18 cellular contexts compared by ENCODE assay signal in the genomic region with DNA sequence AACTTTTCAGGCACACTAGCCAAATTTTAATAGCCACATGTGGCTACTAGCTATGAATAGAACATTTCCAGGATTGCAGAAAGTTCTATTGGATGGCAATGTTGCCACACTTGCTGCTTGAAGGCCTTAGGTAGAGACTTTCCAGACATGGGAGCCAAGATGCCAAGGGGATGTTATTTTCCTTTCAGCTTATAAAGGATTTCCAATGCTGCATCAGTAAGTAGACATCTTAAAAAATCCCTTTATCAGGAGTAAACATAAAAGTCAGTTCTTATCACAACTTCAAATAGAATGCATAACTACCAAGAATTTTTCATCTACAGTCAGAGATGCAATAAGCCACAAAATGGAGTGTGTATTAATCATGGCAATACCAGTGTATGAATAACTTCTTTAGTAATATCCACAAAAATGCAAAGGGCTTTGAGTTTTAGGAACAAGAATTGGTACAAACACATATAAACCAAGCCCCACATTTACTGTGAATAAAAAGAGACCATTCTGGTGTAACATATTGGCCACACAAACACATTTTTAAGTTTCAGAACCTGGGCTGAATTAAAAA.
DNase-seq lines count a peak whose midpoint lies in the region; TF ChIP-seq lines count a peak whose summit lies in the region.
"Had no signal": no experiment of that assay in that cellular context is flagged by ENCODE, and none has a peak within 500 bp of the region (broad histone marks: within the 10 kb centered on the region; RNA-seq: fewer than 3 reads in every experiment).

No MANE protein-coding gene starts in this region.

- intact Hi-C loops in thyroid gland (cut with DNase I) = no loop called here

- TF ChIP-seq POLR2A in thyroid gland (IDR thresholded peaks at IDR 0.05) = no peak

- H3K9me3 ChIP-seq in thyroid gland = no peaks in the 10 kb centered on the region
- H3K9me3 ChIP-seq: ascending aorta, gastroesophageal sphincter had no signal

- TF ChIP-seq CTCF in thyroid gland (IDR thresholded peaks at IDR 0.05) = no peak

- no peak overlapping the region for H3K27ac ChIP-seq in thyroid gland
- H3K27ac ChIP-seq: ascending aorta, gastroesophageal sphincter, neural progenitor cell had no signal

- DNase-seq in HCEC 1CT = peak; percentile 75
- peak; percentile 92 for DNase-seq in amniotic epithelial cell (ENCODE audit: low read depth)
- DNase-seq in fibroblast of peridontal ligament (ENCODE audit: extremely low read depth) = peak; percentile 3
- no peak for DNase-seq in hippocampal formation (lab: John Stamatoyannopoulos, UW)
- no peak for DNase-seq in anterior cingulate cortex (lab: John Stamatoyannopoulos, UW)
- DNase-seq in thyroid gland = no peak
- DNase-seq in germinal center (ENCODE audit: low spot score) = no peak
- DNase-seq: activated CD4-positive, alpha-beta T cell treated with anti-CD3 and anti-CD28 coated beads, Interleukin-2, amount 10 ng/mL, durations not matched to agents 24 days and 14 days; activated naive CD4-positive, alpha-beta T cell treated with anti-CD3 and anti-CD28 coated beads, Interleukin-2, amount 10 ng/mL, durations not matched to agents 7 days and 5 days; DMS79; GOT3; NCI-H1694 treated with DMSO at 0.1 percent for 48 hours; NCI-H2171 treated with DMSO at 0.1 percent for 48 hours; NCI-H526; stimulated activated CD4-positive, alpha-beta T cell treated with anti-CD3 and anti-CD28 coated beads, Interleukin-15, amount 100 ng/mL, for 24 hours had no signal

- no peaks in the 10 kb centered on the region for H3K27me3 ChIP-seq in thyroid gland
- H3K27me3 ChIP-seq: ascending aorta, gastroesophageal sphincter, neural progenitor cell had no signal

- H3K4me3 ChIP-seq in thyroid gland (replicated peaks in 1 of 3) = no peak overlapping the region
- H3K4me3 ChIP-seq: ascending aorta, gastroesophageal sphincter, neural progenitor cell had no signal

- no peaks in the 10 kb centered on the region for H3K4me1 ChIP-seq in thyroid gland
- H3K4me1 ChIP-seq: ascending aorta, gastroesophageal sphincter had no signal

- H3K36me3 ChIP-seq in thyroid gland = no peaks in the 10 kb centered on the region
- H3K36me3 ChIP-seq: ascending aorta, gastroesophageal sphincter, neural progenitor cell had no signal

Comparison
In these comparisons a context has a peak if more than half of its experiments do, and no peak if none do; other contexts are left out.
1. DNase-seq: peak in HCEC 1CT (single experiment), amniotic epithelial cell (single experiment) and fibroblast of peridontal ligament (single experiment); none in hippocampal formation (0 of 2), anterior cingulate cortex (0 of 58), thyroid gland (0 of 2) and germinal center (single experiment).